Comparison of ENCODE assay signal across 11 cellular contexts in the genomic region with DNA sequence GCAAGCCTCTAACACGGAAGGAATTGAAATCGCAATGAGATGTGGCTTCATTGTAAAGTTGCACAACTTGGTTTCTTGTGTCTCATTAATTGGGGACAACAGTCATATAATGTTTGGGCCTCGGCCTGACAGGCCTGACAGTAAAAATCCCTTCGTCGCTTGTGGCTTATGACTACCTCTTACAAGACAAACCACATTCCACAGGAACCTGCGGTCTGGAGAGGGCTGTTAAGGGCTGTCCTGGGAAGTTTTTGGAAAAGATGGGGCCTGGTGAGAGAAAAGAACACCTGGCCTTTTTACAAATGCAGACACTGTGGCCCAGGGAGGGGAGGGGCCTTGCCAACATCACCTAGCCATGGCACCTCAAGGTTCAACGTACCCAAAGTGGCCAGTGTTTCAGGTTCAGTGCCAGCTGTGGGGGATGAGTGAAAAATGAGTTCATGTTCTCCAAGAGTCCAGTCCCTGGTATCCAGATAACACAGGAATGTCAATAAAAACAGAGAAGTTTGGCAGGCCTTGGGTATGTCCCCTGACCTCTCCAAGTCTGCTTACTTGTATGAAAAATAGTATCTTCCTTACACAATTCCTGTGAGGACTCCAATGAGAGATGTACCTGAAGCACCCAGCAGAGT. TPM values are rescaled to one million over a fixed set of nuclear protein-coding genes. Genes with fewer than 3 reads are reported as not detected.
DNase-seq lines count a peak whose midpoint lies in the region; ATAC-seq and TF ChIP-seq lines count a peak whose summit lies in the region.
"Had no signal": no experiment of that assay in that cellular context is flagged by ENCODE, and none has a peak within 500 bp of the region (broad histone marks: within the 10 kb centered on the region; RNA-seq: fewer than 3 reads in every experiment).

No MANE protein-coding gene starts in this region.

- DNase-seq in HT1080 (ENCODE audit: low read depth) (peak; percentile 85), ascending aorta (ENCODE audit: low spot score in 2 of 2) (no peak), retina (no peak)
- DNase-seq in activated naive CD4-positive, alpha-beta T cell treated with anti-CD3 and anti-CD28 coated beads, Interleukin-2, amount 50 U/mL, for 16 hours: no peak
- DNase-seq: foreskin fibroblast, T-helper 2 cell had no signal

- ATAC-seq in GM21447 (IDR thresholded peaks at IDR 0.05; ENCODE audit: unreplicated experiment): no peak
- no peak for ATAC-seq in GM19467 (IDR thresholded peaks at IDR 0.05; ENCODE audit: unreplicated experiment)
- ATAC-seq: stimulated activated memory B cell treated with anti-CD40 and anti-IgM and Interleukin-4, amounts not matched to agents 10 μg/mL and 1 μg/mL and 100 μg/mL, for 72 hours had no signal

- H3K4me3 ChIP-seq in ascending aorta (no peak overlapping the region), iPS-18a (ENCODE audit: low read length) (peak overlapping the region; percentile 26), subcutaneous abdominal adipose tissue (ENCODE audit: low read depth in 1 of 5, low read length in 5 of 5) (peak overlapping the region in 1 of 5 donors; percentile 11)

- no peaks in the 10 kb centered on the region for H3K27me3 ChIP-seq in ascending aorta
- no peaks in the 10 kb centered on the region for H3K27me3 ChIP-seq in iPS-18a (ENCODE audit: control insufficient read depth, insufficient read depth, low read length)
- H3K27me3 ChIP-seq in subcutaneous abdominal adipose tissue (ENCODE audit: control insufficient read depth in 5 of 5, insufficient read depth in 4 of 5, low read length in 5 of 5): no peaks in the 10 kb centered on the region

- no peaks in the 10 kb centered on the region for H3K36me3 ChIP-seq in ascending aorta
- no peaks in the 10 kb centered on the region for H3K36me3 ChIP-seq in iPS-18a (ENCODE audit: control insufficient read depth, low read depth, low read length)
- H3K36me3 ChIP-seq in subcutaneous abdominal adipose tissue (ENCODE audit: control insufficient read depth in 5 of 5, insufficient read depth in 5 of 5, low read length in 5 of 5): no peaks in the 10 kb centered on the region

- H3K9ac ChIP-seq in iPS-18a (ENCODE audit: low read length) (peak overlapping the region; percentile 64), subcutaneous abdominal adipose tissue (ENCODE audit: low read length in 5 of 5) (peak overlapping the region in 1 of 5 donors; percentile 44)

- TF ChIP-seq CTCF in ascending aorta (IDR thresholded peaks at IDR 0.05): no peak

- intact Hi-C loops in ascending aorta (cut with DNase I): loop anchor here (2.0 to 10.0 kb wide), 2 partner anchors 20 to 582 kb away; a partner anchor contains a TSS

- H3K27ac ChIP-seq in ascending aorta (peak overlapping the region; percentile 76 to 85), iPS-18a (ENCODE audit: low read length) (peak overlapping the region; percentile 78), subcutaneous abdominal adipose tissue (ENCODE audit: low read depth, low read length) (peak overlapping the region; percentile 77)

- peaks cover 13 to 44% of the 10 kb centered on the region in 2 donors for H3K4me1 ChIP-seq in ascending aorta
- peaks cover 48% of the 10 kb centered on the region for H3K4me1 ChIP-seq in iPS-18a (ENCODE audit: control insufficient read depth, low read depth, low read length)
- peaks cover 13 to 52% (median 33%) of the 10 kb centered on the region in 5 donors for H3K4me1 ChIP-seq in subcutaneous abdominal adipose tissue (ENCODE audit: control insufficient read depth in 5 of 5, insufficient read depth in 5 of 5, low read length in 5 of 5)

- H3K9me3 ChIP-seq in ascending aorta: no peaks in the 10 kb centered on the region
- no peaks in the 10 kb centered on the region for H3K9me3 ChIP-seq in iPS-18a (ENCODE audit: control insufficient read depth, low read depth, low read length)
- no peaks in the 10 kb centered on the region for H3K9me3 ChIP-seq in subcutaneous abdominal adipose tissue (ENCODE audit: control insufficient read depth in 5 of 5, low read length in 5 of 5)

RNA-seq across cellular contexts. Expression of a gene that starts 22.2 kb away (rescaled TPM):
- total RNA-seq in HT1080 (2014; rRNA removed; shearing (Covaris generic)): 31.9 and 42.8 TPM in 2 replicates
- polyA plus RNA-seq in HT1080 (2015; cell fraction: cytosol; rRNA removed): 38.7 and 41.0 TPM in 2 replicates
- 27.9 and 30.9 TPM in 2 replicates for polyA plus RNA-seq in HT1080 (2015; cell fraction: nucleus; rRNA removed)
- total RNA-seq in ascending aorta: 77.8 TPM
